In genomic region chr1:38044224-38045215, GRCh38 we compare ENCODE assay signal across 9 cellular contexts. TPM values are rescaled to one million over a fixed set of nuclear protein-coding genes. Genes with fewer than 3 reads are reported as not detected.
DNase-seq lines count a peak whose midpoint lies in the region; ATAC-seq and TF ChIP-seq lines count a peak whose summit lies in the region.
"Had no signal": no experiment of that assay in that cellular context is flagged by ENCODE, and none has a peak within 500 bp of the region (broad histone marks: within the 10 kb centered on the region; RNA-seq: fewer than 3 reads in every experiment).

No MANE protein-coding gene starts in this region.

- no peaks in the 10 kb centered on the region for H3K36me3 Mint-ChIP-seq in activated naive CD4-positive, alpha-beta T cell treated with anti-CD3 and anti-CD28 coated beads for 36 hours (ENCODE audit: low read depth)
- H3K36me3 Mint-ChIP-seq in activated naive CD8-positive, alpha-beta T cell treated with anti-CD3 and anti-CD28 coated beads, Interleukin-2, amount 50 U/mL, for 24 hours (ENCODE audit: low read depth), result no peaks in the 10 kb centered on the region
- no peaks in the 10 kb centered on the region for H3K36me3 Mint-ChIP-seq in immature natural killer cell

- TF ChIP-seq CTCF in thoracic aorta (IDR thresholded peaks at IDR 0.05) (no peak), colonic mucosa (IDR thresholded peaks at IDR 0.05) (no peak)

- peaks cover 9 to 26% of the 10 kb centered on the region in 2 donors for H3K4me1 ChIP-seq in thoracic aorta (ENCODE audit: control insufficient read depth in 1 of 2, low read depth in 2 of 2)
- no peaks in the 10 kb centered on the region for H3K4me1 ChIP-seq in colonic mucosa

- no peak for DNase-seq in activated naive CD4-positive, alpha-beta T cell treated with anti-CD3 and anti-CD28 coated beads for 36 hours
- no peak for DNase-seq in activated naive CD4-positive, alpha-beta T cell treated with Interleukin-2 at 50 U/mL for 16 hours
- no peak for DNase-seq in activated naive CD8-positive, alpha-beta T cell treated with anti-CD3 and anti-CD28 coated beads, Interleukin-2, amount 50 U/mL, for 24 hours
- no peak for DNase-seq in immature natural killer cell
- no peak for DNase-seq in thoracic aorta (ENCODE audit: low spot score)
- no peak for DNase-seq in colonic mucosa
- no peak for DNase-seq in activated gamma-delta T cell treated with Interleukin-2 at 50 U/mL for 16 hours

- peaks cover 65% of the 10 kb centered on the region for H3K27me3 Mint-ChIP-seq in activated naive CD4-positive, alpha-beta T cell treated with anti-CD3 and anti-CD28 coated beads for 36 hours (ENCODE audit: low read depth)
- H3K27me3 Mint-ChIP-seq in activated naive CD8-positive, alpha-beta T cell treated with anti-CD3 and anti-CD28 coated beads, Interleukin-2, amount 50 U/mL, for 24 hours, result peaks cover 64% of the 10 kb centered on the region
- peaks cover 9 to 32% (median 21%) of the 10 kb centered on the region in 3 donors for H3K27me3 Mint-ChIP-seq in immature natural killer cell (ENCODE audit: low read depth in 3 of 3)

- H3K27me3 ChIP-seq in thoracic aorta (replicated peaks; ENCODE audit: insufficient read depth), result peaks cover 33% of the 10 kb centered on the region
- H3K27me3 ChIP-seq in colonic mucosa, result peaks cover 55% of the 10 kb centered on the region

- no peak for ATAC-seq in activated naive CD8-positive, alpha-beta T cell treated with anti-CD3 and anti-CD28 coated beads, Interleukin-2, amount 50 U/mL, for 24 hours
- ATAC-seq in thoracic aorta (ENCODE audit: insufficient number of reproducible peaks, low FRiP score, low read depth), result no peak
- no peak for ATAC-seq in GM19467 (IDR thresholded peaks at IDR 0.05; ENCODE audit: unreplicated experiment)

- no peak overlapping the region for H3K27ac Mint-ChIP-seq in activated naive CD4-positive, alpha-beta T cell treated with anti-CD3 and anti-CD28 coated beads for 36 hours
- no peak overlapping the region for H3K27ac Mint-ChIP-seq in activated naive CD8-positive, alpha-beta T cell treated with anti-CD3 and anti-CD28 coated beads, Interleukin-2, amount 50 U/mL, for 24 hours
- H3K27ac Mint-ChIP-seq in immature natural killer cell, result no peak overlapping the region

- H3K9ac ChIP-seq in colonic mucosa (ENCODE audit: low read depth in 2 of 2, low read length in 2 of 2), result peak overlapping the region in 1 of 2 donors; percentile 12

- H3K4me1 Mint-ChIP-seq in activated naive CD4-positive, alpha-beta T cell treated with anti-CD3 and anti-CD28 coated beads for 36 hours (ENCODE audit: low read depth), result peaks cover 9% of the 10 kb centered on the region
- peaks cover 12% of the 10 kb centered on the region for H3K4me1 Mint-ChIP-seq in activated naive CD8-positive, alpha-beta T cell treated with anti-CD3 and anti-CD28 coated beads, Interleukin-2, amount 50 U/mL, for 24 hours
- H3K4me1 Mint-ChIP-seq in immature natural killer cell, result peaks cover 12 to 14% of the 10 kb centered on the region in 2 donors

- peak overlapping the region; percentile 43 for H3K4me3 ChIP-seq in thoracic aorta
- no peak overlapping the region for H3K4me3 ChIP-seq in colonic mucosa
- H3K4me3 ChIP-seq: cardiac muscle cell had no signal

- H3K4me3 Mint-ChIP-seq in activated naive CD4-positive, alpha-beta T cell treated with anti-CD3 and anti-CD28 coated beads for 36 hours, result peak overlapping the region; percentile 26
- peak overlapping the region; percentile 65 for H3K4me3 Mint-ChIP-seq in activated naive CD8-positive, alpha-beta T cell treated with anti-CD3 and anti-CD28 coated beads, Interleukin-2, amount 50 U/mL, for 24 hours
- peak overlapping the region; percentile 68 to 86 (median 77) for H3K4me3 Mint-ChIP-seq in immature natural killer cell

- H3K27ac ChIP-seq in thoracic aorta, result peak overlapping the region in 1 of 2 donors; percentile 11
- H3K27ac ChIP-seq in colonic mucosa, result no peak overlapping the region
- H3K27ac ChIP-seq: cardiac muscle cell had no signal

- no peaks in the 10 kb centered on the region for H3K9me3 ChIP-seq in thoracic aorta
- H3K9me3 ChIP-seq in colonic mucosa, result no peaks in the 10 kb centered on the region

- no peaks in the 10 kb centered on the region for H3K9me3 Mint-ChIP-seq in activated naive CD4-positive, alpha-beta T cell treated with anti-CD3 and anti-CD28 coated beads for 36 hours
- no peaks in the 10 kb centered on the region for H3K9me3 Mint-ChIP-seq in activated naive CD8-positive, alpha-beta T cell treated with anti-CD3 and anti-CD28 coated beads, Interleukin-2, amount 50 U/mL, for 24 hours
- no peaks in the 10 kb centered on the region for H3K9me3 Mint-ChIP-seq in immature natural killer cell

- no peaks in the 10 kb centered on the region for H3K36me3 ChIP-seq in thoracic aorta
- no peaks in the 10 kb centered on the region for H3K36me3 ChIP-seq in colonic mucosa
- H3K36me3 ChIP-seq: cardiac muscle cell had no signal

- intact Hi-C loops in activated naive CD4-positive, alpha-beta T cell treated with anti-CD3 and anti-CD28 coated beads for 36 hours (cut with micrococcal nuclease), result loop anchor here (5.0 kb wide), 1 partner anchor 778 kb away; no protein-coding TSS in a partner anchor
- intact Hi-C loops in colonic mucosa (cut with DNase I), result loop anchor here (5.0 kb wide), 2 partner anchors 543 to 793 kb away; no protein-coding TSS in a partner anchor

- CTCF ChIA-PET in activated naive CD4-positive, alpha-beta T cell treated with anti-CD3 and anti-CD28 coated beads for 36 hours (lab: Charles Lee), result interaction anchor here (0.7 kb wide), 1 partner anchor 10 kb away, joined by 3 read pairs; no protein-coding TSS in a partner anchor

RNA-seq across cellular contexts. Expression of gene POU3F1, which starts 2.1 kb away (rescaled TPM):
- total RNA-seq in activated naive CD4-positive, alpha-beta T cell treated with anti-CD3 and anti-CD28 coated beads for 36 hours, result not detected
- under 1 TPM in 2 of 3 donors, not detected in 1; 0.14 to 0.43 TPM for polyA plus RNA-seq in immature natural killer cell
- total RNA-seq in thoracic aorta (not detected), colonic mucosa (not detected)

RNA-seq across cellular contexts. Expression of gene UTP11, which starts 32.0 kb away (rescaled TPM):
- 10 to 100 TPM; 49.7 to 49.8 TPM for total RNA-seq in activated naive CD4-positive, alpha-beta T cell treated with anti-CD3 and anti-CD28 coated beads for 36 hours
- polyA plus RNA-seq in immature natural killer cell, result 10 to 100 TPM; 22.6 to 32.7 (median 30.4) TPM
- total RNA-seq in thoracic aorta (10 to 100 TPM; 14.6 to 76.9 TPM), colonic mucosa (10 to 100 TPM; 18.4 to 25.6 TPM)

RNA-seq across cellular contexts. Expression of gene FHL3, which starts 39.2 kb away (rescaled TPM):
- 10 to 100 TPM; 12.1 to 12.7 TPM for total RNA-seq in activated naive CD4-positive, alpha-beta T cell treated with anti-CD3 and anti-CD28 coated beads for 36 hours
- polyA plus RNA-seq in immature natural killer cell, result 100 to 1,000 TPM in 1 of 3 donors, 10 to 100 TPM in 2; 36.8 to 121 (median 74.1) TPM
- total RNA-seq in thoracic aorta, result 10 to 100 TPM; 57.0 to 90.7 TPM
- total RNA-seq in colonic mucosa, result 1 to 10 TPM; 2.7 to 7.8 TPM

RNA-seq across cellular contexts. Expression of gene SF3A3, which starts 54.7 kb away (rescaled TPM):
- 10 to 100 TPM; 88.2 to 89.9 TPM for total RNA-seq in activated naive CD4-positive, alpha-beta T cell treated with anti-CD3 and anti-CD28 coated beads for 36 hours
- 10 to 100 TPM; 62.3 to 81.7 (median 70.9) TPM for polyA plus RNA-seq in immature natural killer cell
- 10 to 100 TPM; 31.8 to 61.3 TPM for total RNA-seq in thoracic aorta
- 10 to 100 TPM; 31.7 to 51.9 TPM for total RNA-seq in colonic mucosa

Comparison
In these comparisons a context has a peak if more than half of its experiments do, and no peak if none do; other contexts are left out.
1. H3K4me3 Mint-ChIP-seq: peak in every context shown above with its lines; median percentile 77 in immature natural killer cell; 65 in activated naive CD8-positive, alpha-beta T cell treated with anti-CD3 and anti-CD28 coated beads, Interleukin-2, amount 50 U/mL, for 24 hours; 26 in activated naive CD4-positive, alpha-beta T cell treated with anti-CD3 and anti-CD28 coated beads for 36 hours.
2. RNA of gene FHL3, which starts 39.2 kb away (total RNA-seq): 57.0 to 90.7 TPM in thoracic aorta; 12.1 to 12.7 TPM in activated naive CD4-positive, alpha-beta T cell treated with anti-CD3 and anti-CD28 coated beads for 36 hours and 2.7 to 7.8 TPM in colonic mucosa; every median in the first group is over 4 times any median in the second.